8 cellular contexts compared by ENCODE assay signal in the genomic region with DNA sequence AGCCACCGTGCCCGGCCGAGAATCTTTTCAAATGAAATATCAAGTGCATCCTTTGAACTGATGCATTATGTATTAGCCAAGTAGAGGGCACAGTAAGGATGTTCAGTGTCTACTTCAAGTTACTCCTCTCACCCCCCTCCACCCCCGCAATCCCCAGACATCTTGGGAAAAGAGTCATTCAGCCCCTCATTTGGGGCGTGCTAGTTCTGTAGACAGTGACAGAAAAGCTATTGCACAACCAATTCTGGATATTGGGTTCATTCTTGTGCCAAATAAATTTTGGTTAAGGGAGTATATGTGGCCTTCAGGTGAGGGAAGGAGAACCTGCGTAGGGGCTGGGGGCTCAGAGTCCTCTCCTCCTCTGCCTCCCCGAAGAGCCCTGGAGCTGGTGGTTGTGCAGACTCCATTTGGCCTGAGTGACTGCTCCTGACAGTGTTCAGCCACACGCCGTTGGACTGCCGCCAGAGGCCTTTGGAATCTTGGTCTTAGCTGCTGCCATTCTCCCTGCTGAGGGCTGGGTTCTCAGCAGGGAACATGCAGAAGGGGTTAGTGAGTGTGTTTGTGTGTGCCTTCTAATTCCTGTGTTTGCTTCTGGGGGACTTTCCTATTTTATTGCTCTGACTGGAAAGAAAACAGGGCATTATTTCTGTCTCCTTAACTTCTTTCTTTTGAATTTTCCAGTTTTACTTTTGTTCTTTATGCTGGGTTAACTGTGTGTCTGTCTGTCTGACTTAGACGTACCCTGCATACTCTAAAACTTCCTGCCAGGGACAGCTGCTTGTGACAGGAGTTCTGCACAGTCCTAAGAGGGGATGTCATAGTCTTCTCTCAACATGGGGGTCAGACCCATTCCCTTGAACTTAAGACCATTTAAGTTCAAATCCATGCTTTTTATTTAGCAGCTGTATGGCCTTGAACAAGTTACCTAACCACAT. TPM values are rescaled to one million over a fixed set of nuclear protein-coding genes. Genes with fewer than 3 reads are reported as not detected.
DNase-seq lines count a peak whose midpoint lies in the region; ATAC-seq and TF ChIP-seq lines count a peak whose summit lies in the region.

No MANE protein-coding gene starts in this region.

- intact Hi-C loops in spleen (cut with DNase I; ENCODE audit: low total_unique reads): no loop called here

- no peak overlapping the region for H3K4me3 ChIP-seq in spleen

- no peak overlapping the region for H3K4me3 Mint-ChIP-seq in stimulated activated naive B cell treated with anti-CD40 and anti-IgM and Interleukin-4, amounts not matched to agents 10 μg/mL and 1 μg/mL and 100 μg/mL, for 72 hours

- no peak for TF ChIP-seq POLR2A in spleen (IDR thresholded peaks at IDR 0.05)

- H3K4me1 Mint-ChIP-seq in stimulated activated naive B cell treated with anti-CD40 and anti-IgM and Interleukin-4, amounts not matched to agents 10 μg/mL and 1 μg/mL and 100 μg/mL, for 72 hours: no peaks in the 10 kb centered on the region

- H3K4me1 ChIP-seq in spleen: peaks cover 0 to 12% (median 0%) of the 10 kb centered on the region in 6 donors

- no peak for TF ChIP-seq CTCF in spleen (IDR thresholded peaks at IDR 0.05 in 8 of 11, conservative IDR thresholded peaks at IDR 0.05 in 3 of 11)

- 52 to 73% (median 66%) methylated on average over 11 of the region's 11 CpGs for WGBS in spleen, 5 donors

- peak overlapping the region in 4 of 8 donors; percentile 35 to 58 (median 53) for H3K27ac ChIP-seq in spleen

- ATAC-seq in HG03354 (IDR thresholded peaks at IDR 0.05; ENCODE audit: poor library complexity, severe bottlenecking, unreplicated experiment) (no peak), HG03439 (IDR thresholded peaks at IDR 0.05; ENCODE audit: unreplicated experiment) (no peak)
- no peak for ATAC-seq in stimulated activated naive B cell treated with anti-CD40 and anti-IgM and Interleukin-4, amounts not matched to agents 10 μg/mL and 1 μg/mL and 100 μg/mL, for 72 hours (replicated peaks)

- DNase-seq in HT-29 (ENCODE audit: low spot score): peak; percentile 16
- DNase-seq in amygdala (lab: John Stamatoyannopoulos, UW): peak in 39 of 56 donors; percentile 4 to 64 (median 28)
- DNase-seq in iPS-NIHi11 (ENCODE audit: low spot score): peak; percentile 66
- DNase-seq in spleen: peak; percentile 74
- DNase-seq in stimulated activated naive B cell treated with anti-CD40 and anti-IgM and Interleukin-4, amounts not matched to agents 10 μg/mL and 1 μg/mL and 100 μg/mL, for 72 hours: no peak
- no peak for DNase-seq in SKM-1 (lab: John Stamatoyannopoulos, UW; ENCODE audit: unreplicated experiment)

- H3K27ac Mint-ChIP-seq in stimulated activated naive B cell treated with anti-CD40 and anti-IgM and Interleukin-4, amounts not matched to agents 10 μg/mL and 1 μg/mL and 100 μg/mL, for 72 hours: no peak overlapping the region

- no peaks in the 10 kb centered on the region for H3K27me3 Mint-ChIP-seq in stimulated activated naive B cell treated with anti-CD40 and anti-IgM and Interleukin-4, amounts not matched to agents 10 μg/mL and 1 μg/mL and 100 μg/mL, for 72 hours

- no peaks in the 10 kb centered on the region for H3K36me3 ChIP-seq in spleen

- no peaks in the 10 kb centered on the region for H3K9me3 Mint-ChIP-seq in stimulated activated naive B cell treated with anti-CD40 and anti-IgM and Interleukin-4, amounts not matched to agents 10 μg/mL and 1 μg/mL and 100 μg/mL, for 72 hours

- no peaks in the 10 kb centered on the region for H3K36me3 Mint-ChIP-seq in stimulated activated naive B cell treated with anti-CD40 and anti-IgM and Interleukin-4, amounts not matched to agents 10 μg/mL and 1 μg/mL and 100 μg/mL, for 72 hours

- H3K27me3 ChIP-seq in spleen (replicated peaks in 1 of 7): no peaks in the 10 kb centered on the region

- no peaks in the 10 kb centered on the region for H3K9me3 ChIP-seq in spleen

RNA-seq across cellular contexts. Expression of a gene that starts 21.0 kb away (rescaled TPM):
- not detected in 2 replicates for total RNA-seq in HT-29 (2014; rRNA removed; shearing (Covaris generic))
- 10 to 100 TPM in 2 of 7 donors, 1 to 10 TPM in 5; 6.4 to 13.0 (median 9.4) TPM for total RNA-seq in spleen
- polyA plus RNA-seq in spleen: 1 to 10 TPM; 1.5 to 2.3 (median 1.9) TPM

Comparison
In these comparisons a context has a peak if more than half of its experiments do, and no peak if none do; other contexts are left out.
1. DNase-seq: peak in HT-29 (single experiment), amygdala (39 of 56), iPS-NIHi11 (single experiment) and spleen (single experiment); none in stimulated activated naive B cell treated with anti-CD40 and anti-IgM and Interleukin-4, amounts not matched to agents 10 μg/mL and 1 μg/mL and 100 μg/mL, for 72 hours (single experiment) and SKM-1 (single experiment).